Comparison of ENCODE assay signal across 1 cellular context in the genomic region with DNA sequence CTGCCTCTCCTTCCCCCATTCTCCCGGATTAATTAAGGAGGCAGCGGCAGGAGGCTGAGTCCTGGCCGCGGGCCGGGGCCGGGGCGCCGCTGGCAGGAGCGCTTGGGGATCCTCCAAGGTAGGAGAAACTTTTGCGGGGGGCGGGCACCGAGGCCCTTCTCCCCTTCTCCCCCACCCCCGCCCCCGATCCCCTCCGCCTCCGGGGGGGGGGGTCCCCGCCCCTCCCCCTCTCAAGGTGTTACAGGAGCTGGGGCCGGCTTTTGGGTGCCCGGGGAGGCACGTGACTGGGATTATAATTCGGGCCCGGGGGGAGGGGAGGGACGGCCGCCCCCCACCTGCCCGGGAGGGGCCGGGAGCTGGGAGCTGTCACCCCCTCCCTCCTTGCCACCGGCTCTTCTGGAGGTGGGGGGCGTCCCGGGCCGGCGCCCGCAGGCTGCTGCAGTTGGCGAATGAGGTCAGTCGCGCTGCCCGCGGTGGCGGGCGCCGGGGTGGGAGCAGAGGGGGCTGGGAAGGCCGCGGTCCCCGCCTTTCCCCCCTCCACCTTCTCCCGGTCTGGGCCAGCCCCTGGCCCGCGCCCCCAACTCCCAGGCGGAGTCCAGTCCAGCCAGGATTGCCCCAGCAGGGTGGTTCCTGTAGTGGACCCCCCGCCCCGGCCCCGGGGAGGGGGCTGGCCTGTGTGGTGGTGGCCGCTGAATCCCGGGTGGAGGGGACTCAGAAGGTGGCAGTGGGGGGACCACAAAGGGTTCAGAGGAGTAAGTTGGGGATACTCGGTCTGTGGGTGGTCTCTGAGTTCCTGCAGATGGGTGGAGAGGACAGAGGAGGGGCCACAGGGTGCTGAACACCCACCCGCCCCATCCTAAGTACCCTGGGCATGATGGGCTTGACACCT.
TF ChIP-seq lines count a peak whose summit lies in the region.

No MANE protein-coding gene starts in this region.

TF ChIP-seq in HepG2, 621 proteins besides CTCF, POLR2A, EP300 and RAD21 (continued from another document and continues in another):
- TF ChIP-seq ZBTB10 (CRISPR knock-in tag; IDR thresholded peaks at IDR 0.05; ENCODE audit: borderline replicate concordance) (no peak), HMG20B (CRISPR knock-in tag; conservative IDR thresholded peaks at IDR 0.05) (no peak), ZNF777 (CRISPR knock-in tag; IDR thresholded peaks at IDR 0.05) (no peak), ZZZ3 (CRISPR knock-in tag; IDR thresholded peaks at IDR 0.05; ENCODE audit: borderline replicate concordance) (no peak), MAFF (IDR thresholded peaks at IDR 0.05; ENCODE audit: low read depth, low read length) (no peak), LCORL (IDR thresholded peaks at IDR 0.05) (no peak), LCORL (CRISPR knock-in tag; IDR thresholded peaks at IDR 0.05) (peak; percentile 58), NFKBIZ (CRISPR knock-in tag; IDR thresholded peaks at IDR 0.05) (no peak), PRDM10 (CRISPR knock-in tag; IDR thresholded peaks at IDR 0.05; ENCODE audit: low read depth) (no peak), ARHGAP35 (CRISPR knock-in tag; IDR thresholded peaks at IDR 0.05; ENCODE audit: borderline replicate concordance) (no peak), ELF1 (CRISPR knock-in tag; IDR thresholded peaks at IDR 0.05) (no peak), CAMTA2 (CRISPR knock-in tag; IDR thresholded peaks at IDR 0.05; ENCODE audit: borderline replicate concordance) (no peak), ZNF792 (CRISPR knock-in tag; IDR thresholded peaks at IDR 0.05) (no peak), TAF15 (IDR thresholded peaks at IDR 0.05; ENCODE audit: low read depth, low read length, poor library complexity, severe bottlenecking) (peak; percentile 7), NR2F1 (CRISPR knock-in tag; IDR thresholded peaks at IDR 0.05) (no peak), ZFY (CRISPR knock-in tag; IDR thresholded peaks at IDR 0.05) (no peak; the same call in 1 of the 2 replicates), ZNF292 (CRISPR knock-in tag; IDR thresholded peaks at IDR 0.05; ENCODE audit: borderline replicate concordance, low read depth) (no peak), ZNF383 (CRISPR knock-in tag; IDR thresholded peaks at IDR 0.05; ENCODE audit: borderline replicate concordance) (no peak), TEAD2 (CRISPR knock-in tag; IDR thresholded peaks at IDR 0.05) (no peak), MXD4 (CRISPR knock-in tag; IDR thresholded peaks at IDR 0.05) (no peak), ZNF704 (CRISPR knock-in tag; IDR thresholded peaks at IDR 0.05; ENCODE audit: borderline replicate concordance) (0 out of 2 replicates have a peak, but pooled peaks have one; percentile 19), ZNF841 (CRISPR knock-in tag; IDR thresholded peaks at IDR 0.05; ENCODE audit: borderline replicate concordance) (no peak), MED13 (CRISPR knock-in tag; IDR thresholded peaks at IDR 0.05) (no peak), SAFB2 (CRISPR knock-in tag; IDR thresholded peaks at IDR 0.05; ENCODE audit: borderline replicate concordance, low read depth) (no peak), ZBTB7B (CRISPR knock-in tag; IDR thresholded peaks at IDR 0.05) (no peak), SIN3A (IDR thresholded peaks at IDR 0.05; ENCODE audit: borderline replicate concordance, low read depth, low read length) (0 out of 2 replicates have a peak, but pooled peaks have one; percentile 15), WIZ (CRISPR knock-in tag; IDR thresholded peaks at IDR 0.05) (no peak), IRF2 (CRISPR knock-in tag; IDR thresholded peaks at IDR 0.05) (no peak), ZNF414 (CRISPR knock-in tag; IDR thresholded peaks at IDR 0.05) (0 out of 2 replicates have a peak, but pooled peaks have one; percentile 23), TARDBP (CRISPR knock-in tag; IDR thresholded peaks at IDR 0.05) (0 out of 2 replicates have a peak, but pooled peaks have one; percentile 7), ZC3H4 (CRISPR knock-in tag; IDR thresholded peaks at IDR 0.05; ENCODE audit: borderline replicate concordance) (no peak), NKX3-1 (CRISPR knock-in tag; IDR thresholded peaks at IDR 0.05) (no peak), CEBPG (CRISPR knock-in tag; IDR thresholded peaks at IDR 0.05) (no peak), MYPOP (CRISPR knock-in tag; IDR thresholded peaks at IDR 0.05) (0 out of 2 replicates have a peak, but pooled peaks have one; percentile 11), ZNF10 (CRISPR knock-in tag; IDR thresholded peaks at IDR 0.05; ENCODE audit: borderline replicate concordance, low read depth) (no peak), ZNF781 (CRISPR knock-in tag; IDR thresholded peaks at IDR 0.05; ENCODE audit: borderline replicate concordance, not compliant biosample characterization) (no peak), ZBTB20 (CRISPR knock-in tag; IDR thresholded peaks at IDR 0.05; ENCODE audit: borderline replicate concordance, low read depth) (no peak), ZNF768 (CRISPR knock-in tag; IDR thresholded peaks at IDR 0.05) (no peak), TEF (CRISPR knock-in tag; IDR thresholded peaks at IDR 0.05) (no peak), ZNF691 (CRISPR knock-in tag; IDR thresholded peaks at IDR 0.05; ENCODE audit: borderline replicate concordance, low read depth) (no peak), MIER2 (CRISPR knock-in tag; IDR thresholded peaks at IDR 0.05) (no peak), NFATC3 (CRISPR knock-in tag; IDR thresholded peaks at IDR 0.05) (no peak), YEATS4 (CRISPR knock-in tag; IDR thresholded peaks at IDR 0.05; ENCODE audit: borderline replicate concordance) (no peak), ZNF790 (CRISPR knock-in tag; IDR thresholded peaks at IDR 0.05; ENCODE audit: borderline replicate concordance) (no peak), TSC22D2 (CRISPR knock-in tag; IDR thresholded peaks at IDR 0.05; ENCODE audit: borderline replicate concordance) (no peak), ZNF20 (CRISPR knock-in tag; IDR thresholded peaks at IDR 0.05) (no peak), SP140L (CRISPR knock-in tag; IDR thresholded peaks at IDR 0.05; ENCODE audit: borderline replicate concordance) (no peak), BHLHE40 (IDR thresholded peaks at IDR 0.05; ENCODE audit: low read length) (peak; percentile 49; the same call in 1 of the 2 replicates)
- TF ChIP-seq, protein P1, sequence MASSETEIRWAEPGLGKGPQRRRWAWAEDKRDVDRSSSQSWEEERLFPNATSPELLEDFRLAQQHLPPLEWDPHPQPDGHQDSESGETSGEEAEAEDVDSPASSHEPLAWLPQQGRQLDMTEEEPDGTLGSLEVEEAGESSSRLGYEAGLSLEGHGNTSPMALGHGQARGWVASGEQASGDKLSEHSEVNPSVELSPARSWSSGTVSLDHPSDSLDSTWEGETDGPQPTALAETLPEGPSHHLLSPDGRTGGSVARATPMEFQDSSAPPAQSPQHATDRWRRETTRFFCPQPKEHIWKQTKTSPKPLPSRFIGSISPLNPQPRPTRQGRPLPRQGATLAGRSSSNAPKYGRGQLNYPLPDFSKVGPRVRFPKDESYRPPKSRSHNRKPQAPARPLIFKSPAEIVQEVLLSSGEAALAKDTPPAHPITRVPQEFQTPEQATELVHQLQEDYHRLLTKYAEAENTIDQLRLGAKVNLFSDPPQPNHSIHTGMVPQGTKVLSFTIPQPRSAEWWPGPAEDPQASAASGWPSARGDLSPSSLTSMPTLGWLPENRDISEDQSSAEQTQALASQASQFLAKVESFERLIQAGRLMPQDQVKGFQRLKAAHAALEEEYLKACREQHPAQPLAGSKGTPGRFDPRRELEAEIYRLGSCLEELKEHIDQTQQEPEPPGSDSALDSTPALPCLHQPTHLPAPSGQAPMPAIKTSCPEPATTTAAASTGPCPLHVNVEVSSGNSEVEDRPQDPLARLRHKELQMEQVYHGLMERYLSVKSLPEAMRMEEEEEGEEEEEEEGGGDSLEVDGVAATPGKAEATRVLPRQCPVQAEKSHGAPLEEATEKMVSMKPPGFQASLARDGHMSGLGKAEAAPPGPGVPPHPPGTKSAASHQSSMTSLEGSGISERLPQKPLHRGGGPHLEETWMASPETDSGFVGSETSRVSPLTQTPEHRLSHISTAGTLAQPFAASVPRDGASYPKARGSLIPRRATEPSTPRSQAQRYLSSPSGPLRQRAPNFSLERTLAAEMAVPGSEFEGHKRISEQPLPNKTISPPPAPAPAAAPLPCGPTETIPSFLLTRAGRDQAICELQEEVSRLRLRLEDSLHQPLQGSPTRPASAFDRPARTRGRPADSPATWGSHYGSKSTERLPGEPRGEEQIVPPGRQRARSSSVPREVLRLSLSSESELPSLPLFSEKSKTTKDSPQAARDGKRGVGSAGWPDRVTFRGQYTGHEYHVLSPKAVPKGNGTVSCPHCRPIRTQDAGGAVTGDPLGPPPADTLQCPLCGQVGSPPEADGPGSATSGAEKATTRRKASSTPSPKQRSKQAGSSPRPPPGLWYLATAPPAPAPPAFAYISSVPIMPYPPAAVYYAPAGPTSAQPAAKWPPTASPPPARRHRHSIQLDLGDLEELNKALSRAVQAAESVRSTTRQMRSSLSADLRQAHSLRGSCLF (CRISPR knock-in tag; IDR thresholded peaks at IDR 0.05; ENCODE audit: borderline replicate concordance) = no peak
